In genomic region chr15:95129589-95129988, GRCh38 we compare ENCODE assay signal across 18 cellular contexts.
DNase-seq lines count a peak whose midpoint lies in the region; FAIRE-seq and TF ChIP-seq lines count a peak whose summit lies in the region.
"Had no signal": no experiment of that assay in that cellular context is flagged by ENCODE, and none has a peak within 500 bp of the region (broad histone marks: within the 10 kb centered on the region; RNA-seq: fewer than 3 reads in every experiment).

No MANE protein-coding gene starts in this region.

- no peak for FAIRE-seq in GM12891 (lab: Jason Lieb, UNC)

- H3K27me3 ChIP-seq in adrenal gland (no peaks in the 10 kb centered on the region), skeletal muscle satellite cell (ENCODE audit: control insufficient read depth, insufficient read depth, low read length) (no peaks in the 10 kb centered on the region), mesendoderm (ENCODE audit: insufficient read depth, low read length, poor library complexity) (no peaks in the 10 kb centered on the region)
- H3K27me3 ChIP-seq: BLaER1, neutrophil had no signal

- H2BK120ac ChIP-seq in mesendoderm (ENCODE audit: low read depth, low read length) = no peak overlapping the region

- peak; percentile 22 for DNase-seq in GM03348 (ENCODE audit: low spot score)
- peak; percentile 17 to 66 (median 32) for DNase-seq in adrenal gland
- peak; percentile 53 for DNase-seq in left kidney (ENCODE audit: low read depth, low spot score)
- no peak for DNase-seq in mesendoderm
- no peak for DNase-seq in NCI-H446 treated with DMSO at 0.1 percent for 48 hours (lab: John Stamatoyannopoulos, UW)
- DNase-seq in GM12891 (ENCODE audit: insufficient read length, low spot score) = no peak
- no peak for DNase-seq in germinal center (ENCODE audit: low spot score)
- DNase-seq: activated CD4-positive, alpha-beta memory T cell treated with anti-CD3 and anti-CD28 coated beads for 36 hours; foreskin melanocyte; H9; NCI-H2081 treated with DMSO at 0.1 percent for 48 hours; PC-9; SK-N-SH; stimulated activated CD4-positive, alpha-beta T cell treated with anti-CD3 and anti-CD28 coated beads, Interleukin-4, amount 100 ng/mL, for 24 hours; stimulated activated CD8-positive, alpha-beta memory T cell treated with anti-CD3 and anti-CD28 coated beads, Interleukin-4, amount 100 ng/mL, for 48 hours had no signal

- H3K79me1 ChIP-seq in mesendoderm (ENCODE audit: low read length) = no peaks in the 10 kb centered on the region

- H3K18ac ChIP-seq in mesendoderm (ENCODE audit: low read length) = no peak overlapping the region

- H3K56ac ChIP-seq in mesendoderm (ENCODE audit: low read length) = no peak overlapping the region

- H2BK15ac ChIP-seq in mesendoderm (replicated peaks; ENCODE audit: low read depth) = no peak overlapping the region

- no peak overlapping the region for H3K4ac ChIP-seq in mesendoderm (ENCODE audit: low read depth, low read length)

- H3K4me1 ChIP-seq in adrenal gland (replicated peaks in 1 of 2) (no peaks in the 10 kb centered on the region), skeletal muscle satellite cell (ENCODE audit: control insufficient read depth, insufficient read depth, low read length) (peaks cover 35% of the 10 kb centered on the region), mesendoderm (ENCODE audit: control insufficient read depth, low read depth, low read length) (no peaks in the 10 kb centered on the region)
- H3K4me1 ChIP-seq: BLaER1 had no signal

- TF ChIP-seq POLR2A in adrenal gland (IDR thresholded peaks at IDR 0.05) (no peak), GM12891 (IDR thresholded peaks at IDR 0.05; ENCODE audit: low read depth, low read length) (no peak)

- H4K8ac ChIP-seq in mesendoderm (ENCODE audit: low read depth, low read length) = no peak overlapping the region

- no peak for TF ChIP-seq CTCF in adrenal gland (IDR thresholded peaks at IDR 0.05)

- H3K4me3 ChIP-seq in adrenal gland (no peak overlapping the region), skeletal muscle satellite cell (ENCODE audit: low read length) (peak overlapping the region; percentile 39), mesendoderm (ENCODE audit: low read length) (no peak overlapping the region)
- H3K4me3 ChIP-seq: BLaER1, PC-9 had no signal

- peak overlapping the region in 3 of 5 donors; percentile 13 to 66 (median 54) for H3K27ac ChIP-seq in adrenal gland
- H3K27ac ChIP-seq in mesendoderm (ENCODE audit: low read depth, low read length) = no peak overlapping the region
- H3K27ac ChIP-seq: BLaER1, neutrophil, PC-9 had no signal

- no peaks in the 10 kb centered on the region for H3K79me2 ChIP-seq in mesendoderm (ENCODE audit: control insufficient read depth, insufficient read depth, low read length)

- H2BK5ac ChIP-seq in mesendoderm (ENCODE audit: low read length) = no peak overlapping the region

- no peak overlapping the region for H4K5ac ChIP-seq in mesendoderm (ENCODE audit: low read length)

- H3K36me3 ChIP-seq in adrenal gland (replicated peaks in 1 of 2) (no peaks in the 10 kb centered on the region), skeletal muscle satellite cell (ENCODE audit: insufficient read depth, low read length) (no peaks in the 10 kb centered on the region), mesendoderm (ENCODE audit: control insufficient read depth, insufficient read depth, low read length) (no peaks in the 10 kb centered on the region)
- H3K36me3 ChIP-seq: BLaER1, neutrophil had no signal

- no peak overlapping the region for H3K23ac ChIP-seq in mesendoderm (ENCODE audit: low read length)

- 28 to 37% (median 33%) methylated on average over 3 to 4 of the region's 4 CpGs for WGBS in adrenal gland, 4 donors
- WGBS in mesendoderm (ENCODE audit: extremely low coverage, insufficient coverage, low lambda C conversion rate) = no CpG with 5 or more reads among the region's 4 CpGs

- no peaks in the 10 kb centered on the region for H3K9me3 ChIP-seq in adrenal gland (replicated peaks in 1 of 3)
- H3K9me3 ChIP-seq in skeletal muscle satellite cell (replicated peaks; ENCODE audit: low read length) = no peaks in the 10 kb centered on the region
- H3K9me3 ChIP-seq: BLaER1, neutrophil, SK-N-SH had no signal

- H3K4me2 ChIP-seq in skeletal muscle satellite cell (ENCODE audit: low read length) (peak overlapping the region; percentile 48), mesendoderm (ENCODE audit: low read length) (no peak overlapping the region)
- H3K4me2 ChIP-seq: BLaER1, PC-9, SK-N-SH had no signal

- H2AK5ac ChIP-seq in mesendoderm (ENCODE audit: low read length) = no peak overlapping the region

- intact Hi-C loops in adrenal gland (cut with DNase I) = no loop called here

- H3K9ac ChIP-seq in skeletal muscle satellite cell (ENCODE audit: low read depth, low read length) (no peak overlapping the region), mesendoderm (ENCODE audit: low read length) (no peak overlapping the region)
- H3K9ac ChIP-seq: BLaER1, SK-N-SH had no signal

TF ChIP-seq in GM12891, 5 proteins besides CTCF, POLR2A, EP300 and RAD21:
- TF ChIP-seq SPI1 (IDR thresholded peaks at IDR 0.05; ENCODE audit: low read depth, low read length) = no peak
- TF ChIP-seq PAX5 (IDR thresholded peaks at IDR 0.05; ENCODE audit: insufficient read depth, low read length, severe bottlenecking) = no peak
- no peak for TF ChIP-seq TAF1 (IDR thresholded peaks at IDR 0.05; ENCODE audit: low read depth, low read length)
- no peak for TF ChIP-seq POU2F2 (IDR thresholded peaks at IDR 0.05; ENCODE audit: low read depth, low read length)
- no peak for TF ChIP-seq POLR2AphosphoS5 (IDR thresholded peaks at IDR 0.05; ENCODE audit: low read depth, low read length)

Comparison
In these comparisons a context has a peak if more than half of its experiments do, and no peak if none do; other contexts are left out.
1. DNase-seq: peak in GM03348 (single experiment), adrenal gland (7 of 7) and left kidney (single experiment); none in mesendoderm (single experiment), NCI-H446 treated with DMSO at 0.1 percent for 48 hours (single experiment), GM12891 (single experiment) and germinal center (single experiment).